In genomic region chr7:150898475-150899011, GRCh38 we compare ENCODE assay signal across 8 cellular contexts. TPM values are rescaled to one million over a fixed set of nuclear protein-coding genes. Genes with fewer than 3 reads are reported as not detected.
A peak's percentile ranks its signal among the peaks of the same experiment; 100 is the strongest.
DNase-seq lines count a peak whose midpoint lies in the region; ATAC-seq lines count a peak whose summit lies in the region.

No MANE protein-coding gene starts in this region.

- CTCF ChIA-PET in activated CD4-positive, alpha-beta memory T cell treated with anti-CD3 and anti-CD28 coated beads, Interleukin-2, amount 10 ng/mL, durations not matched to agents 7 days and 5 days (lab: Charles Lee) = interaction anchor here (0.6 to 3.1 kb wide), 34 partner anchors 8 to 346 kb away, joined by 3 to 21 read pairs (median 4); partner anchors contain the start of genes ABCB8 and NOS3

- ATAC-seq in HG02943 (IDR thresholded peaks at IDR 0.05; ENCODE audit: low read depth, unreplicated experiment) = peak; percentile 54

- no peaks in the 10 kb centered on the region for H3K36me3 Mint-ChIP-seq in activated CD4-positive, alpha-beta memory T cell treated with anti-CD3 and anti-CD28 coated beads, Interleukin-2, amount 10 ng/mL, durations not matched to agents 7 days and 5 days (ENCODE audit: low read depth)

- H3K4me1 Mint-ChIP-seq in activated CD4-positive, alpha-beta memory T cell treated with anti-CD3 and anti-CD28 coated beads, Interleukin-2, amount 10 ng/mL, durations not matched to agents 7 days and 5 days = peaks cover 13% of the 10 kb centered on the region

- DNase-seq in NCI-H446 (lab: John Stamatoyannopoulos, UW) = peak; percentile 23 to 68
- no peak for DNase-seq in NCI-H446 treated with DMSO at 0.1 percent for 48 hours (lab: John Stamatoyannopoulos, UW)
- DNase-seq in NCI-H345 treated with DMSO at 0.1 percent for 48 hours (lab: John Stamatoyannopoulos, UW; ENCODE audit: unreplicated experiment) = peak; percentile 49
- DNase-seq in activated CD4-positive, alpha-beta memory T cell treated with anti-CD3 and anti-CD28 coated beads, Interleukin-2, amount 10 ng/mL, durations not matched to agents 7 days and 5 days = peak; percentile 81
- DNase-seq in effector CD4-positive, alpha-beta T cell = peak; percentile 71
- DNase-seq in medulla oblongata (ENCODE audit: extremely low spot score) = peak; percentile 68
- peak; percentile 41 to 54 for DNase-seq in stimulated activated CD8-positive, alpha-beta memory T cell treated with anti-CD3 and anti-CD28 coated beads, Interleukin-15, amount 100 ng/mL, for 4 hours (ENCODE audit: low read depth in 2 of 2)

- no peak overlapping the region for H3K4me3 Mint-ChIP-seq in activated CD4-positive, alpha-beta memory T cell treated with anti-CD3 and anti-CD28 coated beads, Interleukin-2, amount 10 ng/mL, durations not matched to agents 7 days and 5 days

- no peaks in the 10 kb centered on the region for H3K9me3 Mint-ChIP-seq in activated CD4-positive, alpha-beta memory T cell treated with anti-CD3 and anti-CD28 coated beads, Interleukin-2, amount 10 ng/mL, durations not matched to agents 7 days and 5 days

- no peak overlapping the region for H3K27ac Mint-ChIP-seq in activated CD4-positive, alpha-beta memory T cell treated with anti-CD3 and anti-CD28 coated beads, Interleukin-2, amount 10 ng/mL, durations not matched to agents 7 days and 5 days

- peaks cover 58% of the 10 kb centered on the region for H3K27me3 Mint-ChIP-seq in activated CD4-positive, alpha-beta memory T cell treated with anti-CD3 and anti-CD28 coated beads, Interleukin-2, amount 10 ng/mL, durations not matched to agents 7 days and 5 days

- POLR2A ChIA-PET in activated CD4-positive, alpha-beta memory T cell treated with anti-CD3 and anti-CD28 coated beads, Interleukin-2, amount 10 ng/mL, durations not matched to agents 7 days and 5 days (lab: Charles Lee) = no interaction called here

RNA-seq across cellular contexts. Expression of gene AOC1, which starts 46.2 kb away (rescaled TPM):
- not detected for total RNA-seq in activated CD4-positive, alpha-beta memory T cell treated with anti-CD3 and anti-CD28 coated beads, Interleukin-2, amount 10 ng/mL, durations not matched to agents 7 days and 5 days
